Comparison of ENCODE assay signal across 8 cellular contexts in genomic region chr10:124649209-124649608, GRCh38.
DNase-seq lines count a peak whose midpoint lies in the region; ATAC-seq and TF ChIP-seq lines count a peak whose summit lies in the region.

No MANE protein-coding gene starts in this region.

- H3K4me1 ChIP-seq in testis, result peaks cover 68% of the 10 kb centered on the region

- no peak overlapping the region for H3K4me3 ChIP-seq in brain microvascular endothelial cell (ENCODE audit: low read depth, low read length)
- H3K4me3 ChIP-seq in testis, result no peak overlapping the region

- TF ChIP-seq POLR2A in testis (IDR thresholded peaks at IDR 0.05), result no peak

- H3K36me3 ChIP-seq in brain microvascular endothelial cell (replicated peaks) (no peaks in the 10 kb centered on the region), testis (ENCODE audit: low read depth, missing control alignments) (no peaks in the 10 kb centered on the region)

- H3K27me3 ChIP-seq in brain microvascular endothelial cell (replicated peaks) (no peaks in the 10 kb centered on the region), testis (no peaks in the 10 kb centered on the region)

- H3K27ac ChIP-seq in brain microvascular endothelial cell, result peak overlapping the region; percentile 7
- peak overlapping the region; percentile 46 to 78 for H3K27ac ChIP-seq in testis

- peak; percentile 32 for DNase-seq in SIG-M5 treated with dmso at 0.1 percent for 504 hours (lab: John Stamatoyannopoulos, UW; ENCODE audit: unreplicated experiment)
- DNase-seq in SIG-M5 (lab: John Stamatoyannopoulos, UW), result no peak
- DNase-seq in brain microvascular endothelial cell, result no peak
- DNase-seq in left lobe of liver (ENCODE audit: low spot score), result no peak
- DNase-seq in testis, result peak; percentile 55
- DNase-seq in NCI-H2227 treated with DMSO at 0.1 percent for 48 hours (lab: John Stamatoyannopoulos, UW), result no peak

- peak; percentile 51 for ATAC-seq in left lobe of liver
- no peak for ATAC-seq in HG02981 (IDR thresholded peaks at IDR 0.05; ENCODE audit: unreplicated experiment)
- ATAC-seq in GM21447 (IDR thresholded peaks at IDR 0.05; ENCODE audit: unreplicated experiment), result no peak

- TF ChIP-seq CTCF in brain microvascular endothelial cell (IDR thresholded peaks at IDR 0.05; ENCODE audit: low read depth, low read length, missing control alignments), result no peak
- no peak for TF ChIP-seq CTCF in testis (IDR thresholded peaks at IDR 0.05)

- intact Hi-C loops in testis (cut with DNase I; ENCODE audit: low total_unique reads), result no loop called here

- in situ Hi-C loops in brain microvascular endothelial cell (cut with HindIII; ENCODE audit: low pct_ligation_motif_present, low sequenced_read_pairs), result no loop called here

- WGBS in testis, 2 donors, result 38 to 55% methylated on average over 5 of the region's 5 CpGs

- no peaks in the 10 kb centered on the region for H3K9me3 ChIP-seq in testis

Comparison
In these comparisons a context has a peak if more than half of its experiments do, and no peak if none do; other contexts are left out.
1. DNase-seq: peak in SIG-M5 treated with dmso at 0.1 percent for 504 hours (single experiment) and testis (single experiment); none in SIG-M5 (single experiment), brain microvascular endothelial cell (single experiment), left lobe of liver (single experiment) and NCI-H2227 treated with DMSO at 0.1 percent for 48 hours (single experiment).